Comparison of ENCODE assay signal across 8 cellular contexts in genomic region chr11:63536669-63537292, GRCh38. TPM values are rescaled to one million over a fixed set of nuclear protein-coding genes. Genes with fewer than 3 reads are reported as not detected.
DNase-seq lines count a peak whose midpoint lies in the region; ATAC-seq lines count a peak whose summit lies in the region.

Gene PLAAT4 (plus strand): TSS chr11:63536808. CDS start chr11:63536869, 61 bp downstream.

- ATAC-seq in memory B cell (ENCODE audit: low read depth) (peak; percentile 72), HG03439 (IDR thresholded peaks at IDR 0.05; ENCODE audit: unreplicated experiment) (no peak), GM18517 (IDR thresholded peaks at IDR 0.05; ENCODE audit: unreplicated experiment) (no peak)

- peaks cover 29% of the 10 kb centered on the region for H3K4me1 Mint-ChIP-seq in memory B cell

- peaks cover 0 to 5% (median 0%) of the 10 kb centered on the region in 11 experiments; a peak in 1 of 22 replicates for H3K27me3 ChIP-seq in BLaER1 treated with 17β-estradiol and CSF1 and Interleukin-3, amounts not matched to agents 10 nM and 100 nM

- no peaks in the 10 kb centered on the region for H3K9me3 ChIP-seq in BLaER1 treated with 17β-estradiol and CSF1 and Interleukin-3, amounts not matched to agents 10 nM and 100 nM (replicated peaks in 1 of 11)

- H3K4me2 ChIP-seq in BLaER1 treated with 17β-estradiol and CSF1 and Interleukin-3, amounts not matched to agents 10 nM and 100 nM, result peak within 1 kb of the TSS; percentile 87 to 98 (median 93)

- no peaks in the 10 kb centered on the region for H3K36me3 ChIP-seq in BLaER1 treated with 17β-estradiol and CSF1 and Interleukin-3, amounts not matched to agents 10 nM and 100 nM

- H3K4me3 Mint-ChIP-seq in memory B cell, result peak within 1 kb of the TSS; percentile 88

- no peaks in the 10 kb centered on the region for H3K27me3 Mint-ChIP-seq in memory B cell

- peaks cover 3% of the 10 kb centered on the region for H3K36me3 Mint-ChIP-seq in memory B cell

- peak within 1 kb of the TSS; percentile 6 to 75 (median 65); a peak in 21 of 22 replicates for H3K9ac ChIP-seq in BLaER1 treated with 17β-estradiol and CSF1 and Interleukin-3, amounts not matched to agents 10 nM and 100 nM

- peaks cover 46 to 71% (median 62%) of the 10 kb centered on the region in 10 experiments for H3K4me1 ChIP-seq in BLaER1 treated with 17β-estradiol and CSF1 and Interleukin-3, amounts not matched to agents 10 nM and 100 nM

- no peaks in the 10 kb centered on the region; a peak in 1 of 22 replicates for H4K20me1 ChIP-seq in BLaER1 treated with 17β-estradiol and CSF1 and Interleukin-3, amounts not matched to agents 10 nM and 100 nM

- H3K9me3 Mint-ChIP-seq in memory B cell, result no peaks in the 10 kb centered on the region

- peak within 1 kb of the TSS; percentile 92 for H3K27ac Mint-ChIP-seq in memory B cell

- peak; percentile 65 for DNase-seq in H4 (ENCODE audit: low spot score)
- DNase-seq in T-helper 1 cell, result peak in 4 of 5 donors; percentile 26 to 71 (median 36)
- DNase-seq in dermis blood vessel endothelial cell, result peak; percentile 49
- DNase-seq in memory B cell (ENCODE audit: low spot score in 2 of 2), result peak in 1 of 2 donors; percentile 32
- peak in 41 of 49 donors; percentile 21 to 84 (median 54) for DNase-seq in substantia nigra (lab: John Stamatoyannopoulos, UW)

- H3K27ac ChIP-seq in BLaER1 treated with 17β-estradiol and CSF1 and Interleukin-3, amounts not matched to agents 10 nM and 100 nM, result peak within 1 kb of the TSS in 10 of 11 experiments; percentile 21 to 76 (median 68); a peak in 20 of 22 replicates
- H3K27ac ChIP-seq in substantia nigra (ENCODE audit: low read depth, low read length, poor library complexity, severe bottlenecking), result peak within 1 kb of the TSS; percentile 89

- H3K4me3 ChIP-seq in BLaER1 treated with 17β-estradiol and CSF1 and Interleukin-3, amounts not matched to agents 10 nM and 100 nM, result peak within 1 kb of the TSS; percentile 31 to 61 (median 53); a peak in 19 of 20 replicates

RNA-seq across cellular contexts. Expression of gene PLAAT4, which starts in this region (rescaled TPM):
- 49.3 and 72.0 TPM in 2 replicates for total RNA-seq in H4 (2014; rRNA removed; shearing (Covaris generic))
- total RNA-seq in dermis blood vessel endothelial cell, result 2.3 and 10.6 TPM in 2 replicates
